ENCODE assay signal across 17 cellular contexts in the genomic region with DNA sequence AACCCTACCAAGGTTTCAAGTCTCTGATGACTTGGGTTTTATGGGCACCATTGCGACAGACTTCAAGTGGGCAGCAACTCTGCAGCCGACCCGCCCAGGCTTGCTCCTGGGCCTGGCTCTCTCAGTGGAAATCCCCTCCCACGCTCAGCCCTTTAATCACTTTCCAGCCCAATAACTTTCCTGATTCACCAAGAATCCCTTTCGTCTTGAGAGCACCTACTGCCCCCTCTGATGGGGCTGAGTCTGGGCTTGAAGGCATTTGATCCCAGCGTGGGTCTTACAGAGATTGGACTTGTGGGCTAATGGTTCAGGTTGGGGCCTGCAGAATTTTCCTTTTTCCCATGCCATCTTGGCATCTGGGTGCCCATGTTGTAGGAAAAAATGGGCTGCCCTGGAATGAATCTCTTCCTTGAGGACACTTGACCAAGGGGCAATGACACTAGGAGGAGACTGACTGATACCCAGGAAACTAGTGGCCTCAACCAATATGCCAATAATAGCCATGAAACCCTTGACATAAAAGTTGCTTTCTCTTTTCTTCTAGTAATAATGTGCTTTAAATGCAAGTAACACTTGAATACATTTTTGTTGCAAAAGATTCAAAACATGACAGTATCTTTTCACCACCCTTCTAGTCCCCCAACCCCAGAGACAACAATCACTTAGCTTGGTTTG. TPM values are rescaled to one million over a fixed set of nuclear protein-coding genes. Genes with fewer than 3 reads are reported as not detected.
A peak's percentile ranks its signal among the peaks of the same experiment; 100 is the strongest.
DNase-seq lines count a peak whose midpoint lies in the region; ATAC-seq, FAIRE-seq and TF ChIP-seq lines count a peak whose summit lies in the region.
"Had no signal": no experiment of that assay in that cellular context is flagged by ENCODE, and none has a peak within 500 bp of the region (broad histone marks: within the 10 kb centered on the region; RNA-seq: fewer than 3 reads in every experiment).

No MANE protein-coding gene starts in this region.

- peak overlapping the region; percentile 81 to 93 (median 88) for H3K27ac ChIP-seq in esophagus squamous epithelium
- H3K27ac ChIP-seq: gastrocnemius medialis, sigmoid colon, VCaP had no signal

- peaks cover 18 to 81% (median 44%) of the 10 kb centered on the region in 3 donors for H3K4me1 ChIP-seq in esophagus squamous epithelium

- H3K4me3 Mint-ChIP-seq in type B pancreatic cell = no peak overlapping the region

- TF ChIP-seq CTCF in esophagus squamous epithelium (IDR thresholded peaks at IDR 0.05) = no peak
- no peak for TF ChIP-seq CTCF in type B pancreatic cell (conservative IDR thresholded peaks at IDR 0.05)

- H3K9me3 ChIP-seq in esophagus squamous epithelium = no peaks in the 10 kb centered on the region
- H3K9me3 ChIP-seq: gastrocnemius medialis, HAP-1, sigmoid colon had no signal

- H3K9me3 Mint-ChIP-seq in type B pancreatic cell = peaks cover 4% of the 10 kb centered on the region
- H3K9me3 Mint-ChIP-seq: naive B cell had no signal

- H3K36me3 ChIP-seq in esophagus squamous epithelium = no peaks in the 10 kb centered on the region
- H3K36me3 ChIP-seq: gastrocnemius medialis, HAP-1, sigmoid colon had no signal

- H3K4me3 ChIP-seq in esophagus squamous epithelium = peak overlapping the region in 1 of 4 donors; percentile 24
- H3K4me3 ChIP-seq: gastrocnemius medialis, HAP-1, sigmoid colon had no signal

- H3K27me3 ChIP-seq in esophagus squamous epithelium = no peaks in the 10 kb centered on the region
- H3K27me3 ChIP-seq: gastrocnemius medialis, sigmoid colon had no signal

- no peak for ATAC-seq in GM21825 (IDR thresholded peaks at IDR 0.05; ENCODE audit: unreplicated experiment)
- ATAC-seq: gastrocnemius medialis had no signal

- intact Hi-C loops in esophagus squamous epithelium (cut with DNase I) = no loop called here

- no peaks in the 10 kb centered on the region for H3K36me3 Mint-ChIP-seq in type B pancreatic cell
- H3K36me3 Mint-ChIP-seq: naive B cell had no signal

- no peak for DNase-seq in GM12892 (ENCODE audit: insufficient read length)
- peak; percentile 80 for DNase-seq in NCI-H226
- DNase-seq in esophagus squamous epithelium (lab: John Stamatoyannopoulos, UW) = no peak
- DNase-seq in type B pancreatic cell (ENCODE audit: extremely low spot score, unreplicated experiment) = no peak
- no peak for DNase-seq in DMS153 (lab: John Stamatoyannopoulos, UW)
- no peak for DNase-seq in DMS53 (lab: John Stamatoyannopoulos, UW)
- DNase-seq: gastrocnemius medialis, islet precursor cell, naive B cell, sigmoid colon had no signal

- H3K27ac Mint-ChIP-seq in type B pancreatic cell = peak overlapping the region; percentile 72

- H3K27me3 Mint-ChIP-seq in type B pancreatic cell = peaks cover 24% of the 10 kb centered on the region

- no peak for TF ChIP-seq POLR2A in GM12892 (IDR thresholded peaks at IDR 0.05; ENCODE audit: low read depth, low read length)
- no peak for TF ChIP-seq POLR2A in esophagus squamous epithelium (IDR thresholded peaks at IDR 0.05)

- WGBS in esophagus squamous epithelium, 2 donors = 27 to 45% methylated on average over 6 of the region's 6 CpGs

- H3K4me1 Mint-ChIP-seq in type B pancreatic cell (ENCODE audit: unreplicated experiment) = peaks cover 25% of the 10 kb centered on the region

- FAIRE-seq in GM12892 (lab: Jason Lieb, UNC) = peak; percentile 24
- FAIRE-seq: colon, HTR-8/SVneo had no signal

RNA-seq across cellular contexts. Expression of a gene that starts 7.8 kb away (rescaled TPM):
- polyA plus RNA-seq in GM12892 (2012; ENCODE audit: missing spikeins) = 5.7 TPM
- total RNA-seq in esophagus squamous epithelium (10 to 100 TPM; 60.9 to 87.9 (median 75.1) TPM), type B pancreatic cell (ENCODE audit: low replicate concordance) (59.3 and 132 TPM in 2 replicates)

RNA-seq across cellular contexts. Expression of a gene that starts 30.1 kb away (rescaled TPM):
- 35.2 TPM for polyA plus RNA-seq in GM12892 (2012; ENCODE audit: missing spikeins)
- total RNA-seq in esophagus squamous epithelium (1,000 to 10,000 TPM in 1 of 4 donors, 100 to 1,000 TPM in 3; 243 to 1,044 (median 363) TPM), type B pancreatic cell (ENCODE audit: low replicate concordance) (7.3 and 139 TPM in 2 replicates)

RNA-seq across cellular contexts. Expression of a gene that starts 55.3 kb away (rescaled TPM):
- 0.40 TPM for polyA plus RNA-seq in GM12892 (2012; ENCODE audit: missing spikeins)
- total RNA-seq in esophagus squamous epithelium (not detected), type B pancreatic cell (ENCODE audit: low replicate concordance) (0.12 and 6.1 TPM in 2 replicates)
- total RNA-seq: sigmoid colon, SK-MEL-5, temporal lobe had no signal
